1 cellular context compared by ENCODE assay signal in genomic region chr13:52024481-52024880, GRCh38.
TF ChIP-seq lines count a peak whose summit lies in the region.

Gene UTP14C (plus strand): TSS chr13:52024691. CDS start chr13:52028805, 4,114 bp downstream.

TF ChIP-seq in HepG2, 621 proteins besides CTCF, POLR2A, EP300 and RAD21:
- TF ChIP-seq ETV6 (CRISPR knock-in tag; conservative IDR thresholded peaks at IDR 0.05) (no peak), MLLT10 (CRISPR knock-in tag; IDR thresholded peaks at IDR 0.05) (no peak), DNMT3B (CRISPR knock-in tag; conservative IDR thresholded peaks at IDR 0.05) (no peak), THYN1 (CRISPR knock-in tag; IDR thresholded peaks at IDR 0.05; ENCODE audit: borderline replicate concordance, low read depth) (no peak), TRIM24 (CRISPR knock-in tag; IDR thresholded peaks at IDR 0.05) (no peak), ZFP90 (CRISPR knock-in tag; IDR thresholded peaks at IDR 0.05; ENCODE audit: borderline replicate concordance) (no peak), ZNF616 (CRISPR knock-in tag; IDR thresholded peaks at IDR 0.05; ENCODE audit: low read depth) (no peak), XRCC5 (optimal IDR thresholded peaks at IDR 0.05; ENCODE audit: low read length) (no peak), RFX3 (CRISPR knock-in tag; IDR thresholded peaks at IDR 0.05) (no peak)
- TF ChIP-seq, protein P1, sequence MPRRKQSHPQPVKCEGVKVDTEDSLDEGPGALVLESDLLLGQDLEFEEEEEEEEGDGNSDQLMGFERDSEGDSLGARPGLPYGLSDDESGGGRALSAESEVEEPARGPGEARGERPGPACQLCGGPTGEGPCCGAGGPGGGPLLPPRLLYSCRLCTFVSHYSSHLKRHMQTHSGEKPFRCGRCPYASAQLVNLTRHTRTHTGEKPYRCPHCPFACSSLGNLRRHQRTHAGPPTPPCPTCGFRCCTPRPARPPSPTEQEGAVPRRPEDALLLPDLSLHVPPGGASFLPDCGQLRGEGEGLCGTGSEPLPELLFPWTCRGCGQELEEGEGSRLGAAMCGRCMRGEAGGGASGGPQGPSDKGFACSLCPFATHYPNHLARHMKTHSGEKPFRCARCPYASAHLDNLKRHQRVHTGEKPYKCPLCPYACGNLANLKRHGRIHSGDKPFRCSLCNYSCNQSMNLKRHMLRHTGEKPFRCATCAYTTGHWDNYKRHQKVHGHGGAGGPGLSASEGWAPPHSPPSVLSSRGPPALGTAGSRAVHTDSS (CRISPR knock-in tag; conservative IDR thresholded peaks at IDR 0.05): no peak
- TF ChIP-seq, protein P2, sequence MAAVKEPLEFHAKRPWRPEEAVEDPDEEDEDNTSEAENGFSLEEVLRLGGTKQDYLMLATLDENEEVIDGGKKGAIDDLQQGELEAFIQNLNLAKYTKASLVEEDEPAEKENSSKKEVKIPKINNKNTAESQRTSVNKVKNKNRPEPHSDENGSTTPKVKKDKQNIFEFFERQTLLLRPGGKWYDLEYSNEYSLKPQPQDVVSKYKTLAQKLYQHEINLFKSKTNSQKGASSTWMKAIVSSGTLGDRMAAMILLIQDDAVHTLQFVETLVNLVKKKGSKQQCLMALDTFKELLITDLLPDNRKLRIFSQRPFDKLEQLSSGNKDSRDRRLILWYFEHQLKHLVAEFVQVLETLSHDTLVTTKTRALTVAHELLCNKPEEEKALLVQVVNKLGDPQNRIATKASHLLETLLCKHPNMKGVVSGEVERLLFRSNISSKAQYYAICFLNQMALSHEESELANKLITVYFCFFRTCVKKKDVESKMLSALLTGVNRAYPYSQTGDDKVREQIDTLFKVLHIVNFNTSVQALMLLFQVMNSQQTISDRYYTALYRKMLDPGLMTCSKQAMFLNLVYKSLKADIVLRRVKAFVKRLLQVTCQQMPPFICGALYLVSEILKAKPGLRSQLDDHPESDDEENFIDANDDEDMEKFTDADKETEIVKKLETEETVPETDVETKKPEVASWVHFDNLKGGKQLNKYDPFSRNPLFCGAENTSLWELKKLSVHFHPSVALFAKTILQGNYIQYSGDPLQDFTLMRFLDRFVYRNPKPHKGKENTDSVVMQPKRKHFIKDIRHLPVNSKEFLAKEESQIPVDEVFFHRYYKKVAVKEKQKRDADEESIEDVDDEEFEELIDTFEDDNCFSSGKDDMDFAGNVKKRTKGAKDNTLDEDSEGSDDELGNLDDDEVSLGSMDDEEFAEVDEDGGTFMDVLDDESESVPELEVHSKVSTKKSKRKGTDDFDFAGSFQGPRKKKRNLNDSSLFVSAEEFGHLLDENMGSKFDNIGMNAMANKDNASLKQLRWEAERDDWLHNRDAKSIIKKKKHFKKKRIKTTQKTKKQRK (IDR thresholded peaks at IDR 0.05; ENCODE audit: low read length): no peak
